1 cellular context compared by ENCODE assay signal in genomic region chr2:227106845-227107759, GRCh38.
TF ChIP-seq lines count a peak whose summit lies in the region.

No MANE protein-coding gene starts in this region.

TF ChIP-seq in HepG2, 621 proteins besides CTCF, POLR2A, EP300 and RAD21 (continued from another document):
- TF ChIP-seq ZNF407 (CRISPR knock-in tag; IDR thresholded peaks at IDR 0.05; ENCODE audit: not compliant biosample characterization) (no peak), ATF3 (CRISPR knock-in tag; IDR thresholded peaks at IDR 0.05) (no peak), DPF2 (CRISPR knock-in tag; IDR thresholded peaks at IDR 0.05; ENCODE audit: borderline replicate concordance, low read depth) (no peak), U2AF1 (optimal IDR thresholded peaks at IDR 0.05; ENCODE audit: low read depth, low read length) (no peak), ZNF12 (CRISPR knock-in tag; IDR thresholded peaks at IDR 0.05) (0 out of 2 replicates have a peak, but pooled peaks have one; percentile 21), ZNF878 (CRISPR knock-in tag; IDR thresholded peaks at IDR 0.05) (no peak), RFX1 (IDR thresholded peaks at IDR 0.05) (no peak), PBX2 (CRISPR knock-in tag; IDR thresholded peaks at IDR 0.05) (no peak), ZBTB1 (CRISPR knock-in tag; IDR thresholded peaks at IDR 0.05; ENCODE audit: borderline replicate concordance) (no peak), ZZZ3 (CRISPR knock-in tag; IDR thresholded peaks at IDR 0.05; ENCODE audit: borderline replicate concordance) (no peak), ETV5 (CRISPR knock-in tag; IDR thresholded peaks at IDR 0.05; ENCODE audit: borderline replicate concordance) (peak; percentile 21; the same call in 1 of the 2 replicates), MED8 (CRISPR knock-in tag; IDR thresholded peaks at IDR 0.05; ENCODE audit: insufficient replicate concordance) (no peak), SUZ12 (IDR thresholded peaks at IDR 0.05; ENCODE audit: low read depth, low read length) (no peak), BHLHE40 (IDR thresholded peaks at IDR 0.05; ENCODE audit: low read length) (no peak), ZNF672 (CRISPR knock-in tag; IDR thresholded peaks at IDR 0.05) (no peak), MXD1 (CRISPR knock-in tag; IDR thresholded peaks at IDR 0.05) (no peak), PRDM15 (CRISPR knock-in tag; IDR thresholded peaks at IDR 0.05) (no peak), SALL2 (CRISPR knock-in tag; IDR thresholded peaks at IDR 0.05) (no peak), ZNF598 (CRISPR knock-in tag; IDR thresholded peaks at IDR 0.05; ENCODE audit: borderline replicate concordance) (no peak), ZNF691 (CRISPR knock-in tag; IDR thresholded peaks at IDR 0.05; ENCODE audit: borderline replicate concordance, low read depth) (no peak), CBX5 (CRISPR knock-in tag; IDR thresholded peaks at IDR 0.05; ENCODE audit: borderline replicate concordance) (no peak), ZNF160 (CRISPR knock-in tag; IDR thresholded peaks at IDR 0.05) (no peak), MZF1 (CRISPR knock-in tag; IDR thresholded peaks at IDR 0.05; ENCODE audit: borderline replicate concordance) (no peak), FOXA3 (CRISPR knock-in tag; IDR thresholded peaks at IDR 0.05) (no peak), RARG (CRISPR knock-in tag; IDR thresholded peaks at IDR 0.05; ENCODE audit: low read depth) (no peak), KDM5B (CRISPR knock-in tag; IDR thresholded peaks at IDR 0.05; ENCODE audit: borderline replicate concordance) (no peak), ZNF10 (CRISPR knock-in tag; IDR thresholded peaks at IDR 0.05; ENCODE audit: borderline replicate concordance, low read depth) (no peak), ZNF556 (CRISPR knock-in tag; IDR thresholded peaks at IDR 0.05; ENCODE audit: borderline replicate concordance) (0 out of 2 replicates have a peak, but pooled peaks have one; percentile 24), FOXO1 (CRISPR knock-in tag; IDR thresholded peaks at IDR 0.05) (0 out of 2 replicates have a peak, but pooled peaks have one; percentile 33), KAT8 (CRISPR knock-in tag; IDR thresholded peaks at IDR 0.05) (no peak), ZNF362 (CRISPR knock-in tag; IDR thresholded peaks at IDR 0.05; ENCODE audit: borderline replicate concordance) (no peak), RXRB (CRISPR knock-in tag; IDR thresholded peaks at IDR 0.05; ENCODE audit: borderline replicate concordance) (peak; percentile 18; the same call in 1 of the 2 replicates), ISX (CRISPR knock-in tag; conservative IDR thresholded peaks at IDR 0.05) (no peak), JARID2 (CRISPR knock-in tag; IDR thresholded peaks at IDR 0.05; ENCODE audit: insufficient replicate concordance) (no peak), XBP1 (CRISPR knock-in tag; IDR thresholded peaks at IDR 0.05) (no peak), ZSCAN30 (CRISPR knock-in tag; IDR thresholded peaks at IDR 0.05) (no peak), RFXAP (CRISPR knock-in tag; IDR thresholded peaks at IDR 0.05; ENCODE audit: borderline replicate concordance) (no peak), ZNF317 (CRISPR knock-in tag; IDR thresholded peaks at IDR 0.05) (no peak), ZNF274 (CRISPR knock-in tag; IDR thresholded peaks at IDR 0.05) (no peak), CBX2 (IDR thresholded peaks at IDR 0.05; ENCODE audit: low read depth, low read length) (no peak), CBX2 (CRISPR knock-in tag; IDR thresholded peaks at IDR 0.05; ENCODE audit: low read depth) (no peak)
